Comparison of ENCODE assay signal across 1 cellular context in the genomic region with DNA sequence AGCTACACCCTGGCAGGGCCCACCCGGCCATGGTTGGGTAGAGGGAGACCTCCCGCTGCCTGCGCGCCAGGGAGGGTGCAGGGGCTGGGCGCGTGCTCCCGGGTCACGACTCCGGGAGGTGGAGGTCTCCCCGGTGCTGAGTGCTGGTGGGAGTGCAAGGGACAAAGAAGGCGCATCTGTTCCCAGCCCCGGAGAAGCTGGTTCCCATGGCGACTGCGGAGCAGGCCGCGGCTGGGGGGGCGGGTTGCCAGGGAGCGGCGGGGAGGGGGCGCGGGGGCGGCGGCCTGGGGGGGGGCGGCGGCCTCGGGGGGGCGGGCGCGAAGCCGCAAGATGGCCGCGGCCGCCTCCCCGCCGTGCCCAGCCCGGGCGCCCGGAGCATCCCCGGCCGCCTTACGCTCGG.
TF ChIP-seq lines count a peak whose summit lies in the region.

No MANE protein-coding gene starts in this region.

TF ChIP-seq in WTC11, 78 proteins besides CTCF, POLR2A, EP300 and RAD21:
- TF ChIP-seq, protein P1, sequence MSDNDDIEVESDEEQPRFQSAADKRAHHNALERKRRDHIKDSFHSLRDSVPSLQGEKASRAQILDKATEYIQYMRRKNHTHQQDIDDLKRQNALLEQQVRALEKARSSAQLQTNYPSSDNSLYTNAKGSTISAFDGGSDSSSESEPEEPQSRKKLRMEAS (CRISPR knock-in tag; IDR thresholded peaks at IDR 0.05): peak; percentile 8; the same call in 1 of the 2 replicates
- no peak for TF ChIP-seq PRRX2 (CRISPR knock-in tag; IDR thresholded peaks at IDR 0.05)
